In the genomic region with DNA sequence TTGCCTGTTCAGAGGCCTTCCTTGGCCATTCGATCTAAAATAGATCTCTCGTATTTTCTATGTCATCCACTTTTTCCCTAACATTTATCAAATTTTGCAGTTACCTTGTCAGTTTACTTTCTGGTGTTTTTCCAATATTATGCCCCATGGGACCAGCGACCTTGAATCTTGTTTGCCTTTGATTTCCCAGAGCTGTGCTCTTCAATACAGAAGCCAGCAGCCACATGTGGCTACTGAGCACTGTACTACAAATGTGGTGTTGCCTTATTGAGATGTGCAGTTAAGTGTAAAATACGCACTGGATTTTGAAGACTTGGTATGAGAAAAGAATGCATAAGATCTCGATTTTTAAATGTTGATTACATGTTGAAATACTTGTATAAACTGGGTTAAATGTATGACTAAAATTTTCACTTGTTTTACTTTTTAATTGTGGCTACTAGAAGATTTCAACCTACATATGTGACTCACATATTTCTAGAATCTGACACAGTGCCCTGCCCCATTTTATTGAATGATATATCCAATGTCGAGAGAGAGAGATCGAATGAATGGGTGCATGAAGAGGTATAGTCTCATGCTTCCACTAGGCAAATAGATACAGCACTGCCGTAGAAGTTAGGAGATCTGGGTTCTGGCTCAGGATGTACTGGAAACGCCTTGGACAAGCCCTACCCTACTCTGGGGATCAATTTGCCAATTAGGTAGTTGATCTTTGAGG, we compare ENCODE assay signal across 8 cellular contexts. TPM values are rescaled to one million over a fixed set of nuclear protein-coding genes. Genes with fewer than 3 reads are reported as not detected.
DNase-seq lines count a peak whose midpoint lies in the region; ATAC-seq and TF ChIP-seq lines count a peak whose summit lies in the region.

No MANE protein-coding gene starts in this region.

- 51 to 56% methylated on average over 9 of the region's 9 CpGs for WGBS in heart right ventricle, 2 donors

- peaks cover 7 to 29% (median 19%) of the 10 kb centered on the region in 9 donors for H3K4me1 ChIP-seq in heart right ventricle
- H3K4me1 ChIP-seq in skeletal muscle tissue (ENCODE audit: control insufficient read depth in 3 of 3, insufficient read depth in 3 of 3, low read length in 3 of 3), result peaks cover 9 to 27% (median 15%) of the 10 kb centered on the region in 3 donors

- H3K27ac ChIP-seq in VCaP (peak overlapping the region; percentile 88), heart right ventricle (peak overlapping the region; percentile 46 to 97 (median 88)), skeletal muscle tissue (ENCODE audit: low read depth, low read length) (peak overlapping the region; percentile 80)

- H3K9ac ChIP-seq in skeletal muscle tissue (ENCODE audit: low read depth in 1 of 3, low read length in 3 of 3), result peak overlapping the region; percentile 91 to 99 (median 99)

- DNase-seq in activated CD4-positive, alpha-beta T cell treated with anti-CD3 and anti-CD28 coated beads, Interleukin-2, amount 10 ng/mL, durations not matched to agents 7 days and 5 days, result no peak
- no peak for DNase-seq in activated CD4-positive, alpha-beta T cell treated with anti-CD3 and anti-CD28 coated beads, Interleukin-2, amount 50 U/mL, for 4 hours
- DNase-seq in heart right ventricle, result no peak
- DNase-seq in activated CD4-positive, CD25-positive, alpha-beta regulatory T cell (lab: John Stamatoyannopoulos, UW), result no peak
- DNase-seq in NCI-H2081 treated with DMSO at 0.1 percent for 48 hours (lab: John Stamatoyannopoulos, UW), result no peak

- no peak for TF ChIP-seq CTCF in VCaP (conservative IDR thresholded peaks at IDR 0.05)
- TF ChIP-seq CTCF in heart right ventricle (IDR thresholded peaks at IDR 0.05), result no peak

- POLR2A ChIA-PET in activated CD4-positive, alpha-beta T cell treated with anti-CD3 and anti-CD28 coated beads, Interleukin-2, amount 10 ng/mL, durations not matched to agents 7 days and 5 days (lab: Charles Lee), result no interaction called here

- no peaks in the 10 kb centered on the region for H3K27me3 ChIP-seq in heart right ventricle
- peaks cover 0 to 2% (median 0%) of the 10 kb centered on the region in 3 donors for H3K27me3 ChIP-seq in skeletal muscle tissue (ENCODE audit: control insufficient read depth in 3 of 3, insufficient read depth in 3 of 3, low read length in 3 of 3)

- H3K36me3 Mint-ChIP-seq in activated CD4-positive, alpha-beta T cell treated with anti-CD3 and anti-CD28 coated beads, Interleukin-2, amount 10 ng/mL, durations not matched to agents 7 days and 5 days (ENCODE audit: low read depth), result peaks cover 23% of the 10 kb centered on the region

- H3K9me3 Mint-ChIP-seq in activated CD4-positive, alpha-beta T cell treated with anti-CD3 and anti-CD28 coated beads, Interleukin-2, amount 10 ng/mL, durations not matched to agents 7 days and 5 days, result no peaks in the 10 kb centered on the region

- intact Hi-C loops in heart right ventricle (cut with DNase I), result loop anchor here in 1 of 10 donors (5.0 kb wide), 1 partner anchor 165 kb away; a partner anchor contains a TSS

- CTCF ChIA-PET in activated CD4-positive, alpha-beta T cell treated with anti-CD3 and anti-CD28 coated beads, Interleukin-2, amount 10 ng/mL, durations not matched to agents 7 days and 5 days (lab: Charles Lee), result interaction anchor here (1.7 to 5.0 kb wide), 2 partner anchors 11 to 14 kb away, joined by 5 to 23 read pairs; no protein-coding TSS in a partner anchor

- peak overlapping the region; percentile 94 for H3K4me3 Mint-ChIP-seq in activated CD4-positive, alpha-beta T cell treated with anti-CD3 and anti-CD28 coated beads, Interleukin-2, amount 10 ng/mL, durations not matched to agents 7 days and 5 days

- H3K36me3 ChIP-seq in heart right ventricle (peaks cover 0 to 30% (median 18%) of the 10 kb centered on the region in 9 donors), skeletal muscle tissue (ENCODE audit: control insufficient read depth in 3 of 3, insufficient read depth in 3 of 3, low read length in 3 of 3) (peaks cover 9 to 13% (median 12%) of the 10 kb centered on the region in 3 donors)

- H3K27me3 Mint-ChIP-seq in activated CD4-positive, alpha-beta T cell treated with anti-CD3 and anti-CD28 coated beads, Interleukin-2, amount 10 ng/mL, durations not matched to agents 7 days and 5 days, result peaks cover 6% of the 10 kb centered on the region

- peaks cover 24% of the 10 kb centered on the region for H3K4me1 Mint-ChIP-seq in activated CD4-positive, alpha-beta T cell treated with anti-CD3 and anti-CD28 coated beads, Interleukin-2, amount 10 ng/mL, durations not matched to agents 7 days and 5 days

- H3K4me3 ChIP-seq in heart right ventricle (peak overlapping the region; percentile 66 to 99 (median 93)), skeletal muscle tissue (ENCODE audit: low read length in 3 of 3) (peak overlapping the region; percentile 90 to 99 (median 99))

- peak overlapping the region; percentile 99 for H3K27ac Mint-ChIP-seq in activated CD4-positive, alpha-beta T cell treated with anti-CD3 and anti-CD28 coated beads, Interleukin-2, amount 10 ng/mL, durations not matched to agents 7 days and 5 days

- ATAC-seq in heart right ventricle (peak in 6 of 8 donors; percentile 3 to 29 (median 7)), GM21825 (IDR thresholded peaks at IDR 0.05; ENCODE audit: unreplicated experiment) (no peak)

- H3K9me3 ChIP-seq in heart right ventricle, result peaks cover 0 to 4% (median 0%) of the 10 kb centered on the region in 11 donors
- H3K9me3 ChIP-seq in skeletal muscle tissue (ENCODE audit: control insufficient read depth in 3 of 3, low read length in 3 of 3), result no peaks in the 10 kb centered on the region

RNA-seq across cellular contexts. Expression of a gene that starts 0.8 kb away (rescaled TPM):
- total RNA-seq in activated CD4-positive, alpha-beta T cell treated with anti-CD3 and anti-CD28 coated beads, Interleukin-2, amount 10 ng/mL, durations not matched to agents 7 days and 5 days, result 100 to 1,000 TPM; 110 to 111 TPM
- total RNA-seq in heart right ventricle (10 to 100 TPM; 52.1 to 87.4 (median 70.3) TPM), skeletal muscle tissue (31.8 TPM)
- 100 to 1,000 TPM in 1 of 2 donors, 10 to 100 TPM in 1; 26.0 to 103 TPM for polyA plus RNA-seq in heart right ventricle

RNA-seq across cellular contexts. Expression of a gene that starts 8.3 kb away (rescaled TPM):
- 10 to 100 TPM; 87.0 to 87.6 TPM for total RNA-seq in activated CD4-positive, alpha-beta T cell treated with anti-CD3 and anti-CD28 coated beads, Interleukin-2, amount 10 ng/mL, durations not matched to agents 7 days and 5 days
- 10 to 100 TPM; 71.1 to 87.8 (median 78.3) TPM for total RNA-seq in heart right ventricle
- 10 to 100 TPM; 25.2 to 54.8 TPM for polyA plus RNA-seq in heart right ventricle
- total RNA-seq in skeletal muscle tissue, result 44.9 TPM

RNA-seq across cellular contexts. Expression of a gene that starts 12.0 kb away (rescaled TPM):
- total RNA-seq in activated CD4-positive, alpha-beta T cell treated with anti-CD3 and anti-CD28 coated beads, Interleukin-2, amount 10 ng/mL, durations not matched to agents 7 days and 5 days, result 1 to 10 TPM; 1.5 to 1.9 TPM
- total RNA-seq in heart right ventricle, result under 1 TPM; 0.14 to 0.72 (median 0.45) TPM
- polyA plus RNA-seq in heart right ventricle, result under 1 TPM; 0.51 to 0.54 TPM
- total RNA-seq in skeletal muscle tissue, result 0.52 TPM

RNA-seq across cellular contexts. Expression of a gene that starts 18.6 kb away (rescaled TPM):
- total RNA-seq in activated CD4-positive, alpha-beta T cell treated with anti-CD3 and anti-CD28 coated beads, Interleukin-2, amount 10 ng/mL, durations not matched to agents 7 days and 5 days, result under 1 TPM; 0.56 to 0.79 TPM
- total RNA-seq in heart right ventricle, result 10 to 100 TPM in 5 of 10 donors, 1 to 10 TPM in 5; 4.7 to 19.0 (median 10.4) TPM
- polyA plus RNA-seq in heart right ventricle, result 10 to 100 TPM; 16.0 to 18.0 TPM
- total RNA-seq in skeletal muscle tissue, result 16.2 TPM

RNA-seq across cellular contexts. Expression of a gene that starts 33.7 kb away (rescaled TPM):
- total RNA-seq in activated CD4-positive, alpha-beta T cell treated with anti-CD3 and anti-CD28 coated beads, Interleukin-2, amount 10 ng/mL, durations not matched to agents 7 days and 5 days, result not detected
- total RNA-seq in heart right ventricle, result under 1 TPM in 3 of 10 donors, not detected in 7; 0.11 to 0.42 (median 0.39) TPM
- under 1 TPM; 0.20 to 0.29 TPM for polyA plus RNA-seq in heart right ventricle
- 1.0 TPM for total RNA-seq in skeletal muscle tissue
